In the genomic region with DNA sequence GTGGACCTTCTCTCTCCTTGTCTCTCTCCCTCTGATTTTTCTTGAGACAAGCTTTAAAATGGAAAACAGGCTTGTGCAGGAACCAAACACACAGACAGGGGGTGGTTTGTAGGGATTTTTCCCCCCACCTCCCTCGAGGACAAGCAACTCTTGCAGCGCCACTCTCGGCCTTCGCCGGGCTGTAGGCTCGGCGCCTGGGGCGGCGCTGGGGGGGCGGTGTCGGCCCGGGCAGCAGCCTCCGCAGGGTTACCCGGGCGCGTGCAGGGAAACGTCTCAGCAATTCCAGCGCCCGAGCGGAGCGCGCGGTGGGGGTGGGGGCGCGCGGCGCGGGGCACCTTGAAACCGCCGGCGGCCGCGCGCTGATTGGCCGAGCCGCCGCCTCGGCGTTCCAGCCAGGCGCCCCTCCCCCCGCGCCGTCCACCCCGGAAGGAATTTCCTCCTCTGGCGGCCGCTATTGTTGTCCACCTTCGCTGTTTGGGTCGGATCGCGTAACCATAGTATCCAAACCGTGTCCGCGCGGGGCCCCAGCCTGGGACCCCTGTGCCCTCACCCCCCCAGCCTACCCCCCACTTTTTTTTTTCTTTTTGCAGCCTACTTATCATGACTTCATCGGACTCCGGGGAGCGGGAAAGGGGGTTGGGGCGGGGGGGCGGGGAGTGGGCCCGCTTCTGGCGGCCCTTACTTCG, we compare ENCODE assay signal across 8 cellular contexts. TPM values are rescaled to one million over a fixed set of nuclear protein-coding genes. Genes with fewer than 3 reads are reported as not detected.
A peak's percentile ranks its signal among the peaks of the same experiment; 100 is the strongest.
DNase-seq lines count a peak whose midpoint lies in the region; ATAC-seq and TF ChIP-seq lines count a peak whose summit lies in the region.

No MANE protein-coding gene starts in this region.

- peak overlapping the region; percentile 54 for H3K4me3 ChIP-seq in MG63
- H3K4me3 ChIP-seq in SJCRH30 = peak overlapping the region; percentile 57
- H3K4me3 ChIP-seq in neuronal stem cell (ENCODE audit: low read length in 2 of 2) = peak overlapping the region; percentile 33 to 48
- H3K4me3 ChIP-seq in stomach smooth muscle (ENCODE audit: low read length in 2 of 2) = peak overlapping the region; percentile 80 to 81

- no peaks in the 10 kb centered on the region for H3K9me3 ChIP-seq in CD4-positive, alpha-beta T cell (ENCODE audit: control insufficient read depth, low read length)
- H3K9me3 ChIP-seq in MG63 = no peaks in the 10 kb centered on the region
- H3K9me3 ChIP-seq in SJCRH30 (replicated peaks) = no peaks in the 10 kb centered on the region
- H3K9me3 ChIP-seq in neuronal stem cell (replicated peaks in 1 of 2; ENCODE audit: control insufficient read depth in 2 of 2, insufficient read depth in 1 of 2, low read depth in 1 of 2, low read length in 2 of 2) = no peaks in the 10 kb centered on the region
- H3K9me3 ChIP-seq in stomach smooth muscle (ENCODE audit: control insufficient read depth in 2 of 2, low read length in 2 of 2) = no peaks in the 10 kb centered on the region

- peak overlapping the region; percentile 99 for H3K4me2 ChIP-seq in neuronal stem cell (ENCODE audit: insufficient read depth, low read length, poor library complexity, severe bottlenecking)

- H3K4me3 Mint-ChIP-seq in CD4-positive, alpha-beta T cell = peak overlapping the region; percentile 95

- H3K36me3 Mint-ChIP-seq in CD4-positive, alpha-beta T cell (ENCODE audit: low read depth) = no peaks in the 10 kb centered on the region

- no peak overlapping the region for H3K4ac ChIP-seq in neuronal stem cell (ENCODE audit: low read length)

- peak; percentile 12 for TF ChIP-seq CTCF in CD4-positive, alpha-beta T cell (IDR thresholded peaks at IDR 0.05)

- DNase-seq in CD4-positive, alpha-beta T cell = peak; percentile 53 to 81 (median 68)
- DNase-seq in MG63 (peak; percentile 87), SJCRH30 (peak; percentile 91 to 93), foreskin melanocyte (peak; percentile 78), neuronal stem cell (ENCODE audit: low spot score) (peak; percentile 94)
- peak; percentile 77 for DNase-seq in activated naive CD4-positive, alpha-beta T cell treated with Interleukin-2 at 50 U/mL for 16 hours

- H3K9me3 Mint-ChIP-seq in CD4-positive, alpha-beta T cell = no peaks in the 10 kb centered on the region

- POLR2A ChIA-PET in CD4-positive, alpha-beta T cell (lab: Charles Lee) = interaction anchor here (0.6 to 5.6 kb wide), 11 partner anchors 9 to 1638 kb away, joined by 3 to 138 read pairs (median 8); a partner anchor contains a TSS

- H3K27me3 Mint-ChIP-seq in CD4-positive, alpha-beta T cell = no peaks in the 10 kb centered on the region

- no peak overlapping the region for H3K14ac ChIP-seq in neuronal stem cell (ENCODE audit: low read length)

- H2AFZ ChIP-seq in neuronal stem cell (ENCODE audit: low read length) = peak overlapping the region; percentile 87

- peak overlapping the region; percentile 74 for H3K27ac Mint-ChIP-seq in CD4-positive, alpha-beta T cell

- H3K79me1 ChIP-seq in neuronal stem cell (ENCODE audit: low read depth, low read length) = no peaks in the 10 kb centered on the region

- peaks cover 55% of the 10 kb centered on the region for H3K4me1 Mint-ChIP-seq in CD4-positive, alpha-beta T cell (ENCODE audit: low read depth)

- H3K18ac ChIP-seq in neuronal stem cell (ENCODE audit: low read length) = peak overlapping the region; percentile 96

- H3K27me3 ChIP-seq in CD4-positive, alpha-beta T cell (ENCODE audit: control insufficient read depth, insufficient read depth, low read length) = no peaks in the 10 kb centered on the region
- H3K27me3 ChIP-seq in MG63 (no peaks in the 10 kb centered on the region), SJCRH30 (no peaks in the 10 kb centered on the region), neuronal stem cell (ENCODE audit: control insufficient read depth in 3 of 3, insufficient read depth in 3 of 3, low read depth in 1 of 3, low read length in 3 of 3) (peaks cover 0 to 12% (median 0%) of the 10 kb centered on the region in 3 experiments), stomach smooth muscle (ENCODE audit: control insufficient read depth in 1 of 2, insufficient read depth in 2 of 2, low read length in 2 of 2) (no peaks in the 10 kb centered on the region)

- H4K8ac ChIP-seq in neuronal stem cell (ENCODE audit: low read depth, low read length) = no peak overlapping the region

- peak overlapping the region; percentile 73 for H2BK15ac ChIP-seq in neuronal stem cell (ENCODE audit: low read length)

- H2BK12ac ChIP-seq in neuronal stem cell (ENCODE audit: low read length) = no peak overlapping the region

- peak overlapping the region; percentile 98 for H2AK5ac ChIP-seq in neuronal stem cell (ENCODE audit: low read depth, low read length)

- peak overlapping the region; percentile 99 for H2BK120ac ChIP-seq in neuronal stem cell (ENCODE audit: low read depth, low read length)

- H3K9ac ChIP-seq in neuronal stem cell (ENCODE audit: low read depth, low read length, poor library complexity) = peak overlapping the region; percentile 80
- H3K9ac ChIP-seq in stomach smooth muscle (ENCODE audit: low read length in 2 of 2) = peak overlapping the region; percentile 84

- no peak overlapping the region for H3K27ac ChIP-seq in CD4-positive, alpha-beta T cell (ENCODE audit: low read depth, low read length)
- H3K27ac ChIP-seq in SJCRH30 (no peak overlapping the region; the same call in 1 of the 2 replicates), neuronal stem cell (replicated peaks; ENCODE audit: low read length) (peak overlapping the region; percentile 94), stomach smooth muscle (ENCODE audit: low read length) (peak overlapping the region; percentile 97)

- CTCF ChIA-PET in CD4-positive, alpha-beta T cell (lab: Charles Lee) = interaction anchor here (0.9 to 3.0 kb wide), 6 partner anchors 8 to 306 kb away, joined by 3 to 26 read pairs (median 10); a partner anchor contains a TSS

- WGBS in neuronal stem cell (ENCODE audit: extremely low coverage in 2 of 2, insufficient read length in 2 of 2, insufficient replicate concordance in 1 of 2), 2 donors = no CpG with 5 or more reads among the region's 62 CpGs

- H4K91ac ChIP-seq in neuronal stem cell (ENCODE audit: low read depth, low read length, poor library complexity) = no peak overlapping the region

- peak overlapping the region; percentile 92 for H3K23ac ChIP-seq in neuronal stem cell (ENCODE audit: low read depth, low read length, poor library complexity)

- ATAC-seq in CD4-positive, alpha-beta T cell (ENCODE audit: poor library complexity) = peak; percentile 50
- peak; percentile 49 for ATAC-seq in GM21381 (IDR thresholded peaks at IDR 0.05; ENCODE audit: unreplicated experiment)

- no peaks in the 10 kb centered on the region for H3K36me3 ChIP-seq in MG63
- H3K36me3 ChIP-seq in SJCRH30 = no peaks in the 10 kb centered on the region
- no peaks in the 10 kb centered on the region for H3K36me3 ChIP-seq in neuronal stem cell (replicated peaks in 1 of 2; ENCODE audit: control insufficient read depth in 2 of 2, insufficient read depth in 2 of 2, low read length in 2 of 2)
- no peaks in the 10 kb centered on the region for H3K36me3 ChIP-seq in stomach smooth muscle (ENCODE audit: control insufficient read depth in 2 of 2, insufficient read depth in 2 of 2, low read length in 2 of 2)

- intact Hi-C loops in CD4-positive, alpha-beta T cell (cut with DNase I, micrococcal nuclease) = loop anchor here (1.0 to 5.0 kb wide), 8 partner anchors 81 to 601 kb away; a partner anchor contains a TSS

- 0 out of 2 replicates have a peak, but pooled peaks cover 3% of the 10 kb centered on the region for H3K4me1 ChIP-seq in SJCRH30
- H3K4me1 ChIP-seq in neuronal stem cell (ENCODE audit: control insufficient read depth in 2 of 2, insufficient read depth in 1 of 2, low read depth in 1 of 2, low read length in 2 of 2) = peaks cover 17 to 28% of the 10 kb centered on the region in 2 donors
- H3K4me1 ChIP-seq in stomach smooth muscle (ENCODE audit: control insufficient read depth, insufficient read depth, low read length) = peaks cover 39% of the 10 kb centered on the region

- peak overlapping the region; percentile 85 for H2BK5ac ChIP-seq in neuronal stem cell (ENCODE audit: low read length)

RNA-seq across cellular contexts. Expression of a gene that starts 59.8 kb away (rescaled TPM):
- under 1 TPM; 0.50 to 0.91 TPM for total RNA-seq in CD4-positive, alpha-beta T cell
- total RNA-seq in MG63 (2014; rRNA removed; shearing (Covaris generic); ENCODE audit: low replicate concordance) = 1.4 and 2.5 TPM in 2 replicates
- 4.3 and 4.4 TPM in 2 replicates for total RNA-seq in SJCRH30 (2014; rRNA removed; shearing (Covaris generic))
- polyA plus RNA-seq in neuronal stem cell (2013, experiment 1 of 2) = 0.82 TPM
- 0.90 TPM for polyA plus RNA-seq in neuronal stem cell (2013, experiment 2 of 2)

Comparison
In these comparisons a context has a peak if more than half of its experiments do, and no peak if none do; other contexts are left out.
1. H3K27ac ChIP-seq: peak in neuronal stem cell (single experiment) and stomach smooth muscle (single experiment); none in CD4-positive, alpha-beta T cell (single experiment) and SJCRH30 (single experiment).
2. Peak in every context shown above with its lines, with median percentiles within 50 percentile points of each other: DNase-seq and H3K4me3 ChIP-seq.